ENCODE assay signal across 9 cellular contexts in genomic region chr4:8267077-8267476, GRCh38. TPM values are rescaled to one million over a fixed set of nuclear protein-coding genes. Genes with fewer than 3 reads are reported as not detected.
DNase-seq lines count a peak whose midpoint lies in the region; ATAC-seq, FAIRE-seq and TF ChIP-seq lines count a peak whose summit lies in the region.
"Had no signal": no experiment of that assay in that cellular context is flagged by ENCODE, and none has a peak within 500 bp of the region (broad histone marks: within the 10 kb centered on the region; RNA-seq: fewer than 3 reads in every experiment).

No MANE protein-coding gene starts in this region.

- H3K4me1 ChIP-seq in OCI-LY7 (ENCODE audit: insufficient read depth, low read length, poor library complexity, severe bottlenecking) = no peaks in the 10 kb centered on the region

- TF ChIP-seq POLR2A in H54 (IDR thresholded peaks at IDR 0.05; ENCODE audit: low read depth, low read length) = no peak

- FAIRE-seq in H54 (lab: Jason Lieb, UNC) (no peak), bronchial epithelial cell (lab: Jason Lieb, UNC) (no peak)

- H3K27ac ChIP-seq in OCI-LY7 (ENCODE audit: low read depth, low read length, poor library complexity, severe bottlenecking) = no peak overlapping the region

- POLR2A ChIA-PET in OCI-LY7 (lab: Charles Lee) = interaction anchor here (1.0 kb wide), 1 partner anchor 141 kb away, joined by 3 read pairs; no protein-coding TSS in a partner anchor

- no TSS peak for BruUV-seq in OCI-LY7 (replicated peaks; lab: Mats Ljungman, UMichigan)

- peak; percentile 75 for TF ChIP-seq CTCF in OCI-LY7 (conservative IDR thresholded peaks at IDR 0.05; ENCODE audit: low read length)
- peak; percentile 89 for TF ChIP-seq CTCF in bronchial epithelial cell (IDR thresholded peaks at IDR 0.05; ENCODE audit: insufficient read depth, low read length, severe bottlenecking)

- H3K79me2 ChIP-seq in OCI-LY7 (ENCODE audit: insufficient read depth, low read depth, low read length) = no peaks in the 10 kb centered on the region

- no peaks in the 10 kb centered on the region for H3K9me3 ChIP-seq in OCI-LY7 (ENCODE audit: low read length)

- no peaks in the 10 kb centered on the region for H4K20me1 ChIP-seq in OCI-LY7 (ENCODE audit: insufficient read depth, low read length)

- no peaks in the 10 kb centered on the region for H3K9me2 ChIP-seq in OCI-LY7 (ENCODE audit: insufficient read depth, low read length)

- H2AFZ ChIP-seq in OCI-LY7 (ENCODE audit: low read length) = no peak overlapping the region

- H3K4me3 ChIP-seq in OCI-LY7 (ENCODE audit: low read depth, low read length, poor library complexity, severe bottlenecking) (no peak overlapping the region), bronchial epithelial cell (ENCODE audit: low read depth, low read length) (no peak overlapping the region)

- peak; percentile 79 for DNase-seq in D341Med (ENCODE audit: low spot score)
- DNase-seq in H54 (ENCODE audit: insufficient read length, low spot score) = peak; percentile 88
- peak; percentile 54 for DNase-seq in OCI-LY7 (ENCODE audit: low spot score)
- DNase-seq in bronchial epithelial cell (ENCODE audit: low read depth) = peak; percentile 52
- DNase-seq in memory B cell (ENCODE audit: low spot score in 2 of 2) = peak in 1 of 2 donors; percentile 9
- DNase-seq in foreskin melanocyte = no peak
- DNase-seq in DMS79 treated with DMSO at 0.1 percent for 48 hours (lab: John Stamatoyannopoulos, UW) = no peak
- no peak for DNase-seq in NCI-H187 (lab: John Stamatoyannopoulos, UW)
- DNase-seq: naive B cell had no signal

- H3K4me2 ChIP-seq in OCI-LY7 (ENCODE audit: low read length) = no peak overlapping the region

- intact Hi-C loops in OCI-LY7 (cut with micrococcal nuclease; ENCODE audit: unreplicated experiment) = loop anchor here (1.0 kb wide), 2 partner anchors 136 to 140 kb away; no protein-coding TSS in a partner anchor

- H3K9me3 Mint-ChIP-seq in memory B cell = no peaks in the 10 kb centered on the region

- peaks cover 36% of the 10 kb centered on the region for H3K27me3 Mint-ChIP-seq in memory B cell

- no peak overlapping the region for H3K4me3 Mint-ChIP-seq in memory B cell
- H3K4me3 Mint-ChIP-seq: naive B cell had no signal

- no peaks in the 10 kb centered on the region for H3K36me3 Mint-ChIP-seq in memory B cell
- H3K36me3 Mint-ChIP-seq: naive B cell had no signal

- H3K36me3 ChIP-seq in OCI-LY7 (ENCODE audit: insufficient read depth, low read length) (no peaks in the 10 kb centered on the region), bronchial epithelial cell (ENCODE audit: control insufficient read depth, insufficient read depth, low read length) (no peaks in the 10 kb centered on the region)

- H3K27me3 ChIP-seq in bronchial epithelial cell (ENCODE audit: control insufficient read depth, insufficient read depth, low read length) = peaks cover 14% of the 10 kb centered on the region

- CTCF ChIA-PET in OCI-LY7 (lab: Charles Lee; ENCODE audit: unreplicated experiment) = interaction anchor here (0.9 to 2.6 kb wide), 2 partner anchors 135 to 198 kb away, joined by 3 to 8 read pairs; no protein-coding TSS in a partner anchor

- ATAC-seq in memory B cell (ENCODE audit: low read depth) = peak; percentile 51

- H3K4me1 Mint-ChIP-seq in memory B cell = peaks cover 3% of the 10 kb centered on the region

- no peak overlapping the region for H3K27ac Mint-ChIP-seq in memory B cell

RNA-seq across cellular contexts. Expression of gene HTRA3, which starts 2.5 kb away (rescaled TPM):
- total RNA-seq in OCI-LY7 (2014; rRNA removed; shearing (Covaris generic)) = not detected in 2 replicates
- not detected in 2 replicates for total RNA-seq in OCI-LY7 (2022)
- under 0.01 and 0.26 TPM in 2 replicates for total RNA-seq in bronchial epithelial cell

Comparison
In these comparisons a context has a peak if more than half of its experiments do, and no peak if none do; other contexts are left out.
1. DNase-seq: peak in D341Med (single experiment), H54 (single experiment), OCI-LY7 (single experiment) and bronchial epithelial cell (single experiment); none in foreskin melanocyte (single experiment), DMS79 treated with DMSO at 0.1 percent for 48 hours (single experiment) and NCI-H187 (0 of 2).